ENCODE assay signal across 1 cellular context in genomic region chr9:134338394-134339182, GRCh38.
TF ChIP-seq lines count a peak whose summit lies in the region.

No MANE protein-coding gene starts in this region.

TF ChIP-seq in K562, 482 proteins besides CTCF, POLR2A, EP300 and RAD21 (continued from another document and continues in another):
- no peak for TF ChIP-seq ZNF280B (CRISPR knock-in tag; IDR thresholded peaks at IDR 0.05)
- peak; percentile 17; the same call in 1 of the 2 replicates for TF ChIP-seq ATF3 (IDR thresholded peaks at IDR 0.05)
- TF ChIP-seq ATF3 (CRISPR knock-in tag; conservative IDR thresholded peaks at IDR 0.05): no peak; the same call in 1 of the 2 replicates
- peak; percentile 76 for TF ChIP-seq RBM22 (IDR thresholded peaks at IDR 0.05; ENCODE audit: low read depth, low read length, poor library complexity, severe bottlenecking)
- TF ChIP-seq SRSF7 (optimal IDR thresholded peaks at IDR 0.05; ENCODE audit: low read depth, low read length): no peak
- TF ChIP-seq SOX6 (IDR thresholded peaks at IDR 0.05): peak; percentile 92
- TF ChIP-seq CXXC5 (CRISPR knock-in tag; IDR thresholded peaks at IDR 0.05): peak; percentile 94
- TF ChIP-seq HDAC2 (IDR thresholded peaks at IDR 0.05): peak; percentile 82
- peak; percentile 60 to 71; a peak in 3 of 4 replicates for TF ChIP-seq TEAD1 (CRISPR knock-in tag; IDR thresholded peaks at IDR 0.05)
- TF ChIP-seq SIN3A (IDR thresholded peaks at IDR 0.05; ENCODE audit: borderline replicate concordance in 2 of 2, control insufficient read depth in 1 of 2, low read depth in 2 of 2, low read length in 2 of 2): peak; percentile 64 to 94; a peak in 1 of 4 replicates
- TF ChIP-seq ZMIZ1 (IDR thresholded peaks at IDR 0.05; ENCODE audit: low read depth in 2 of 2, low read length in 2 of 2): peak in 1 of 2 experiments; percentile 98; a peak in 2 of 4 replicates
- TF ChIP-seq FIP1L1 (IDR thresholded peaks at IDR 0.05; ENCODE audit: low read depth, low read length, poor library complexity, severe bottlenecking): peak; percentile 66
- peak; percentile 95 for TF ChIP-seq CTBP1 (IDR thresholded peaks at IDR 0.05; ENCODE audit: borderline replicate concordance)
- no peak for TF ChIP-seq BCL6 (CRISPR knock-in tag; IDR thresholded peaks at IDR 0.05)
- TF ChIP-seq DNMT1 (IDR thresholded peaks at IDR 0.05): no peak
- TF ChIP-seq SAFB (IDR thresholded peaks at IDR 0.05; ENCODE audit: borderline replicate concordance, low read depth, low read length): peak; percentile 23; the same call in 1 of the 2 replicates
- TF ChIP-seq ZBTB2 (IDR thresholded peaks at IDR 0.05): peak; percentile 88
- peak; percentile 100 for TF ChIP-seq CCNT2 (IDR thresholded peaks at IDR 0.05; ENCODE audit: borderline replicate concordance, extremely low read depth, insufficient read length, low read depth, low read length)
- peak; percentile 93 for TF ChIP-seq POLR2AphosphoS5 (IDR thresholded peaks at IDR 0.05; ENCODE audit: control insufficient read depth, insufficient read depth, low read depth, low read length)
- no peak for TF ChIP-seq ZNF778 (CRISPR knock-in tag; IDR thresholded peaks at IDR 0.05)
- TF ChIP-seq ETS1 (conservative IDR thresholded peaks at IDR 0.05; ENCODE audit: control insufficient read depth, low read depth, low read length): peak; percentile 91
- peak; percentile 89 for TF ChIP-seq RUNX1 (IDR thresholded peaks at IDR 0.05; ENCODE audit: low read depth)
- TF ChIP-seq MNT (conservative IDR thresholded peaks at IDR 0.05): peak; percentile 98 to 99
- TF ChIP-seq JUN (IDR thresholded peaks at IDR 0.05; ENCODE audit: borderline replicate concordance, low read depth, low read length): peak; percentile 78; the same call in 1 of the 2 replicates
- TF ChIP-seq JUN (CRISPR knock-in tag; IDR thresholded peaks at IDR 0.05; ENCODE audit: borderline replicate concordance): no peak
- peak in 1 of 2 experiments; percentile 45; a peak in 1 of 4 replicates for TF ChIP-seq ETV6 (IDR thresholded peaks at IDR 0.05; ENCODE audit: borderline replicate concordance in 1 of 2, low read depth in 2 of 2, low read length in 1 of 2)
- TF ChIP-seq ETV6 (CRISPR knock-in tag; IDR thresholded peaks at IDR 0.05; ENCODE audit: borderline replicate concordance): no peak
- no peak for TF ChIP-seq ZNF324 (CRISPR knock-in tag; IDR thresholded peaks at IDR 0.05)
- TF ChIP-seq ZNF175 (CRISPR knock-in tag; IDR thresholded peaks at IDR 0.05; ENCODE audit: low read depth): peak; percentile 54; the same call in 1 of the 2 replicates
- TF ChIP-seq PRDM10 (IDR thresholded peaks at IDR 0.05; ENCODE audit: partially characterized antibody): no peak
- TF ChIP-seq ZNF668 (CRISPR knock-in tag; IDR thresholded peaks at IDR 0.05): no peak
- no peak for TF ChIP-seq RNF219 (CRISPR knock-in tag; IDR thresholded peaks at IDR 0.05)
- TF ChIP-seq TARDBP (IDR thresholded peaks at IDR 0.05): peak; percentile 95
- TF ChIP-seq HDAC1 (IDR thresholded peaks at IDR 0.05): peak; percentile 13 to 97; a peak in 3 of 4 replicates
- no peak for TF ChIP-seq ZFPM2 (CRISPR knock-in tag; IDR thresholded peaks at IDR 0.05)
- TF ChIP-seq NR2C1 (IDR thresholded peaks at IDR 0.05): no peak; the same call in 1 of the 2 replicates
- peak; percentile 77 for TF ChIP-seq NR2C1 (tag; IDR thresholded peaks at IDR 0.05)
- no peak for TF ChIP-seq SPI1 (IDR thresholded peaks at IDR 0.05; ENCODE audit: borderline replicate concordance, low read depth, low read length)
- no peak for TF ChIP-seq CEBPZ (IDR thresholded peaks at IDR 0.05; ENCODE audit: borderline replicate concordance, low read depth, low read length)
